17 cellular contexts compared by ENCODE assay signal in the genomic region with DNA sequence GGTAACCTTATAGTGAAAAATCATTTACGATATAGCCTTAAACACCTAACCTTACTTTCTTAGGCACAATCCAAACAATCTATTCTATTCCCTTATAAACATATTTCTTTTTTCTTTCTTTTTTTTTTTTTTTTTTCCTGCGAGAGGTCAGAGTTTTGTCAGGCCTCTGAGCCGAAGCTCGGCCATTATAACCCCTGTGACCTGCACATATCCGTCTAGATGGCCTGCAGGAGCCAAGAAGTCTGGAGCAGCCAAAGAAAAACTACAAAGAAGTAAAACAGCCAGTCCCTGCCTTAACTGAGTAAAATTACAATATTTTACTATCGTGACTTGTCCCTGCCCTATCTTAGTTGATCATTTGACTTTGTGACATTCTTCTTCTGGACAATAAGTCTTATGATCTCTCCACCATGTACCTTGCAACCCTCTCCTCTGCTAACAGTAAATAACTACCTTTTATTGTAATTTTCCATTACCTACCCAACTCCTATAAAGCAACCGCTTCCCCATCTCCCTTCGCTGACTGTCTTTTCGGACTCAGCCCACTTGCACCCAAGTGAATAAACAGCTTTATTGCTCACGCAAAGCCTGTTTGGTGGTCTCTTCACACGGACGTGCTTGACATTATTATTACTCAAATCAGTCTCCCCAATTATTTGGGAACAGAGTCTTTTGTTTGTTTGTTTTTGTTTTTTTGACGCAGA.
A peak's percentile ranks its signal among the peaks of the same experiment; 100 is the strongest.
DNase-seq lines count a peak whose midpoint lies in the region; FAIRE-seq and TF ChIP-seq lines count a peak whose summit lies in the region.
"Had no signal": no experiment of that assay in that cellular context is flagged by ENCODE, and none has a peak within 500 bp of the region (broad histone marks: within the 10 kb centered on the region; RNA-seq: fewer than 3 reads in every experiment).

No MANE protein-coding gene starts in this region.

- H3K4me1 ChIP-seq in ACC112 (ENCODE audit: control insufficient read depth, insufficient read depth, low read length, unreplicated experiment) (peaks cover 28% of the 10 kb centered on the region), SJCRH30 (peaks cover 15% of the 10 kb centered on the region), ovary (ENCODE audit: insufficient read depth) (no peaks in the 10 kb centered on the region)
- H3K4me1 ChIP-seq: psoas muscle had no signal

- H3K4me3 ChIP-seq in ACC112 (ENCODE audit: low read depth, low read length) (no peak overlapping the region), SJCRH30 (no peak overlapping the region), ovary (no peak overlapping the region)
- H3K4me3 ChIP-seq: psoas muscle had no signal

- H3K4me1 Mint-ChIP-seq in neural crest cell: peaks cover 42% of the 10 kb centered on the region

- TF ChIP-seq POLR2A in ovary (IDR thresholded peaks at IDR 0.05): no peak

- DNase-seq in SJCRH30 (no peak), epithelial cell of prostate (ENCODE audit: low read depth, low spot score) (no peak), neural crest cell (ENCODE audit: low read depth, low spot score) (no peak), ovary (no peak), HTR-8/SVneo (ENCODE audit: insufficient read length, low spot score) (no peak), NOMO-1 treated with dmso at 0.1 percent for 144 hours (lab: John Stamatoyannopoulos, UW; ENCODE audit: unreplicated experiment) (no peak)
- DNase-seq in activated naive CD4-positive, alpha-beta T cell treated with anti-CD3 and anti-CD28 coated beads, Interleukin-2, amount 50 U/mL, for 16 hours: no peak
- DNase-seq: activated CD4-positive, alpha-beta memory T cell treated with anti-CD3 and anti-CD28 coated beads, Interleukin-2, amount 10 ng/mL, durations not matched to agents 7 days and 5 days; activated naive CD8-positive, alpha-beta T cell treated with anti-CD3 and anti-CD28 coated beads, Interleukin-2, amount 50 U/mL, for 24 hours; CD4-positive, alpha-beta memory T cell; NCI-H1930; NCI-H510A; psoas muscle; T-helper 2 cell had no signal

- H3K79me2 ChIP-seq in ACC112 (ENCODE audit: control insufficient read depth, insufficient read depth, low read length, unreplicated experiment): no peaks in the 10 kb centered on the region

- peak overlapping the region; percentile 66 for H3K27ac Mint-ChIP-seq in neural crest cell (ENCODE audit: unreplicated experiment)
- H3K27ac Mint-ChIP-seq: activated CD4-positive, alpha-beta memory T cell treated with anti-CD3 and anti-CD28 coated beads, Interleukin-2, amount 10 ng/mL, durations not matched to agents 7 days and 5 days; activated naive CD8-positive, alpha-beta T cell treated with anti-CD3 and anti-CD28 coated beads, Interleukin-2, amount 50 U/mL, for 24 hours; CD4-positive, alpha-beta memory T cell; stimulated activated naive CD8-positive, alpha-beta T cell treated with anti-CD3 and anti-CD28 coated beads, Interleukin-15, Interleukin-2, amounts not matched to agents 100 ng/mL and 50 ng/mL, for 24 hours had no signal

- H3K27me3 ChIP-seq in ACC112 (ENCODE audit: insufficient read depth, low read length): no peaks in the 10 kb centered on the region
- H3K27me3 ChIP-seq in SJCRH30: no peaks in the 10 kb centered on the region
- H3K27me3 ChIP-seq in ovary: no peaks in the 10 kb centered on the region

- FAIRE-seq in HTR-8/SVneo (lab: Jason Lieb, UNC): no peak

- no peak for TF ChIP-seq CTCF in neural crest cell (conservative IDR thresholded peaks at IDR 0.05)
- no peak for TF ChIP-seq CTCF in ovary (IDR thresholded peaks at IDR 0.05)

- no peaks in the 10 kb centered on the region for H3K27me3 Mint-ChIP-seq in neural crest cell (ENCODE audit: low read depth)
- H3K27me3 Mint-ChIP-seq: activated CD4-positive, alpha-beta memory T cell treated with anti-CD3 and anti-CD28 coated beads, Interleukin-2, amount 10 ng/mL, durations not matched to agents 7 days and 5 days; activated naive CD8-positive, alpha-beta T cell treated with anti-CD3 and anti-CD28 coated beads, Interleukin-2, amount 50 U/mL, for 24 hours; CD4-positive, alpha-beta memory T cell; IgD-negative memory B cell; stimulated activated naive CD8-positive, alpha-beta T cell treated with anti-CD3 and anti-CD28 coated beads, Interleukin-15, Interleukin-2, amounts not matched to agents 100 ng/mL and 50 ng/mL, for 24 hours had no signal

- H2AFZ ChIP-seq in ACC112 (ENCODE audit: low read length, unreplicated experiment): no peak overlapping the region

- H3K36me3 ChIP-seq in ACC112 (ENCODE audit: insufficient read depth, low read length): no peaks in the 10 kb centered on the region
- H3K36me3 ChIP-seq in SJCRH30: no peaks in the 10 kb centered on the region
- no peaks in the 10 kb centered on the region for H3K36me3 ChIP-seq in ovary

- WGBS in ovary, 3 donors: 82 to 87% (median 83%) methylated on average over 13 of the region's 13 CpGs

- peak overlapping the region; percentile 94 for H3K27ac ChIP-seq in ACC112 (ENCODE audit: low read depth, low read length)
- peak overlapping the region; percentile 61; the same call in 1 of the 2 replicates for H3K27ac ChIP-seq in SJCRH30
- H3K27ac ChIP-seq in epithelial cell of prostate: peak overlapping the region; percentile 84
- no peak overlapping the region for H3K27ac ChIP-seq in ovary
- H3K27ac ChIP-seq: psoas muscle had no signal

- H3K36me3 Mint-ChIP-seq in neural crest cell (ENCODE audit: low read depth): peaks cover 4% of the 10 kb centered on the region
- H3K36me3 Mint-ChIP-seq: CD4-positive, alpha-beta memory T cell had no signal

- no peaks in the 10 kb centered on the region for H3K9me3 Mint-ChIP-seq in neural crest cell
- H3K9me3 Mint-ChIP-seq: activated CD4-positive, alpha-beta memory T cell treated with anti-CD3 and anti-CD28 coated beads, Interleukin-2, amount 10 ng/mL, durations not matched to agents 7 days and 5 days; CD4-positive, alpha-beta memory T cell had no signal

- H3K9me3 ChIP-seq in SJCRH30 (replicated peaks) (no peaks in the 10 kb centered on the region), ovary (peaks cover 0 to under 1% of the 10 kb centered on the region in 2 donors)
- H3K9me3 ChIP-seq: psoas muscle had no signal

- intact Hi-C loops in ovary (cut with DNase I): no loop called here

- no peak for TF ChIP-seq EP300 in ovary (IDR thresholded peaks at IDR 0.05)

- H3K4me3 Mint-ChIP-seq in neural crest cell: no peak overlapping the region
- H3K4me3 Mint-ChIP-seq: activated CD4-positive, alpha-beta memory T cell treated with anti-CD3 and anti-CD28 coated beads, Interleukin-2, amount 10 ng/mL, durations not matched to agents 7 days and 5 days; activated naive CD8-positive, alpha-beta T cell treated with anti-CD3 and anti-CD28 coated beads, Interleukin-2, amount 50 U/mL, for 24 hours; CD4-positive, alpha-beta memory T cell; IgD-negative memory B cell; stimulated activated naive CD8-positive, alpha-beta T cell treated with anti-CD3 and anti-CD28 coated beads, Interleukin-15, Interleukin-2, amounts not matched to agents 100 ng/mL and 50 ng/mL, for 24 hours had no signal

Comparison
In these comparisons a context has a peak if more than half of its experiments do, and no peak if none do; other contexts are left out.
1. H3K27ac ChIP-seq: peak in ACC112 (single experiment), SJCRH30 (single experiment) and epithelial cell of prostate (single experiment); none in ovary (0 of 2).